1 cellular context compared by ENCODE assay signal in the genomic region with DNA sequence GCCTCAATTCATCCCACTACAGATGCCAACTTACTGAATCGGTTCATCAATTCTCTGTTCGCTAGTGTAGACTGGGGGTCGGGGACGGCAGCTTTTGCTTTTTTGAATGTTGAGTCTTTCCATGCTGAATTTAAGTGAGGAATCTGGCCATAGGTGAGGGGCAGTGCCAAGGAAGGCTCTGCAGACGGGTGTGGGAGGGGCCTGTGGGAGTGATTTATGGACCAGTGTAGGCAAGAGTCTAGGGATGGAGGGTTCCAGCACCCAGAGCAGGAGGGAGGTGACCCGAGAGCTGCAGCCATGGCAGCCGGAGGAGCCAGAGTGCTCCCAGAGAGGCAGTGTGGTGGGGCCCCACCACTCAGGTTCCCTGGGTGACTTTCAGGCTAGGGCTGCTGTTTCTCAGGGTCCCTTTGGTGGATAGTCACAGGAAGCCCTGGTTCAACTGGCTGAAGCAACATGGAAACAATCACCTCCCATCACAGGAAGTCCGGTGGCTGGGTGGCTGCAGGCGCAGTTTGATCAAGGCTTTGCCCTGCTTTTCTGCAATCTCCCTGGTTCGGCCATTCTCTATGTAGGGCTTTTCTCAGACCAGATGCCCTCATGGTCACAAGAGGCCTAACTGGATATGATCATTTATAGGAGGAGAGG.
A peak's percentile ranks its signal among the peaks of the same experiment; 100 is the strongest.
TF ChIP-seq lines count a peak whose summit lies in the region.

No MANE protein-coding gene starts in this region.

TF ChIP-seq in HepG2, 621 proteins besides CTCF, POLR2A, EP300 and RAD21:
- no peak for TF ChIP-seq EZH2 (conservative IDR thresholded peaks at IDR 0.05; ENCODE audit: low read depth, low read length)
- TF ChIP-seq ZNF329 (CRISPR knock-in tag; IDR thresholded peaks at IDR 0.05; ENCODE audit: low read depth) = peak; percentile 94
